1 cellular context compared by ENCODE assay signal in the genomic region with DNA sequence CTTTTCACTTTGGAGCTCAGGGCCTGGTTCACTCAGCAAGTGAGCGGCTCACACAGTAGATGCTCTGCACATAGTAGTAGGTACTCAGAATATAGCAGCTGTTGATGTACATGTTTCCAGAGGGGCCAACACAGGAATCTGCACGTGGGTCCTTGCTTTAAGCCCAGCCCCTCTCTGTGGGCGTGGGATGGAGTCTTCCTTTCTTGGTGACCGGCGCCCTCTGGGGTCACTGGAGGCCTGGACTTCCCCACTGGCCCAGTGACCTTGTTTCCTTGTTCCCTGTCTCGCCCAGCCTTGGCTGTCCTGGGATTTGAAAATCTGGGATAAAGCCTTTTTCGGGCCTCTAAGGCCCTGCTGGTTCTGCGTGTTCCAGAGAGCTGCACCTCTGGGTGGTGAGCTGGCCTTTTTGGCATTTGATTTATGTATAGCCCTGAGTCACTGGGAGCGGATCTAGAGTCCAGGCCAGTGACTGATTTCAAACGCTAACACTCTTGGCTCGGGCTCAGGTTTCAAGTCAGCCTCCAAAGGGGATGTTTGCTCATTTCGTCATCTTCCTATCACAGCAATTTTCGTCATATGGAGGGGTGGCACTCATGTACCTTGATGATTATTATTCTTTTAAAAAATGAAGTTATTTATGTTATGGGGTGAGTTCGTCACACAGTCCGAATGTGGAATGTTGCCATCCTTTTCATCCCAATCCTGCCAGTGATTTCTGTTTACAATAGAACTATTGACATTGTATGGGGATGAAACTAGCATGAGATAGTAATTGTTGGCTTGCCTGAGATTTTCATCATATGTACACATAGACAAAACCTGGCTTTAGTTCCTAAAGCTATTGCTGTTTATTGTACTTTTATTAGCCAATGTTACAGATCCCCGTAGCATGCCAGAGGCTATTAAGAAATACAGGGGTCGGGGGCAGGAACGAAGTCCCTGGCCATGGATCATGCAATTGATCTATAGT.
TF ChIP-seq lines count a peak whose summit lies in the region.

No MANE protein-coding gene starts in this region.

TF ChIP-seq in HepG2, 621 proteins besides CTCF, POLR2A, EP300 and RAD21 (continued from another document and continues in another):
- TF ChIP-seq TAF15 (IDR thresholded peaks at IDR 0.05; ENCODE audit: low read depth, low read length, poor library complexity, severe bottlenecking) (no peak), FOXC1 (CRISPR knock-in tag; IDR thresholded peaks at IDR 0.05; ENCODE audit: borderline replicate concordance) (peak; percentile 48; the same call in 1 of the 2 replicates), ZNF746 (CRISPR knock-in tag; IDR thresholded peaks at IDR 0.05) (0 out of 2 replicates have a peak, but pooled peaks have one; percentile 40), TARDBP (CRISPR knock-in tag; IDR thresholded peaks at IDR 0.05) (peak; percentile 16; the same call in 1 of the 2 replicates), BRCA1 (CRISPR knock-in tag; IDR thresholded peaks at IDR 0.05) (no peak), ATF7 (IDR thresholded peaks at IDR 0.05) (peak; percentile 69), ATF7 (CRISPR knock-in tag; IDR thresholded peaks at IDR 0.05) (0 out of 2 replicates have a peak, but pooled peaks have one; percentile 56), ZNF747 (CRISPR knock-in tag; IDR thresholded peaks at IDR 0.05; ENCODE audit: borderline replicate concordance) (no peak), CCDC6 (CRISPR knock-in tag; IDR thresholded peaks at IDR 0.05) (0 out of 2 replicates have a peak, but pooled peaks have one; percentile 25), ZNF550 (CRISPR knock-in tag; IDR thresholded peaks at IDR 0.05; ENCODE audit: borderline replicate concordance) (no peak), PHF21A (CRISPR knock-in tag; IDR thresholded peaks at IDR 0.05) (peak; percentile 78), ZNF562 (CRISPR knock-in tag; IDR thresholded peaks at IDR 0.05; ENCODE audit: borderline replicate concordance) (no peak), ARNT2 (CRISPR knock-in tag; IDR thresholded peaks at IDR 0.05; ENCODE audit: low read depth) (no peak; the same call in 1 of the 2 replicates), ZNF629 (CRISPR knock-in tag; conservative IDR thresholded peaks at IDR 0.05) (no peak), ZNF577 (CRISPR knock-in tag; IDR thresholded peaks at IDR 0.05; ENCODE audit: borderline replicate concordance, low read depth) (no peak), ZNF10 (CRISPR knock-in tag; IDR thresholded peaks at IDR 0.05; ENCODE audit: borderline replicate concordance, low read depth) (no peak), ZBTB42 (CRISPR knock-in tag; IDR thresholded peaks at IDR 0.05) (no peak), ZNF232 (CRISPR knock-in tag; IDR thresholded peaks at IDR 0.05; ENCODE audit: borderline replicate concordance) (peak; percentile 12; the same call in 1 of the 2 replicates), KAT2B (IDR thresholded peaks at IDR 0.05; ENCODE audit: borderline replicate concordance, low read depth, low read length) (no peak), SPEN (CRISPR knock-in tag; IDR thresholded peaks at IDR 0.05; ENCODE audit: low read depth) (peak; percentile 53; the same call in 1 of the 2 replicates), ZFP36L2 (CRISPR knock-in tag; IDR thresholded peaks at IDR 0.05) (no peak), ZNF264 (CRISPR knock-in tag; IDR thresholded peaks at IDR 0.05) (no peak), TBL1XR1 (IDR thresholded peaks at IDR 0.05; ENCODE audit: borderline replicate concordance, low read length, partially characterized antibody) (peak; percentile 27), NR2F2 (IDR thresholded peaks at IDR 0.05; ENCODE audit: borderline replicate concordance, low read depth) (peak; percentile 15; the same call in 1 of the 2 replicates), HOMEZ (CRISPR knock-in tag; IDR thresholded peaks at IDR 0.05; ENCODE audit: low read depth) (peak; percentile 8; the same call in 1 of the 2 replicates), ZNF234 (CRISPR knock-in tag; conservative IDR thresholded peaks at IDR 0.05) (no peak), ZNF180 (CRISPR knock-in tag; IDR thresholded peaks at IDR 0.05; ENCODE audit: borderline replicate concordance, low read depth) (no peak), ZNF788 (CRISPR knock-in tag; IDR thresholded peaks at IDR 0.05; ENCODE audit: borderline replicate concordance) (peak; percentile 46; the same call in 1 of the 2 replicates), ZNF883 (CRISPR knock-in tag; IDR thresholded peaks at IDR 0.05; ENCODE audit: not compliant biosample characterization) (no peak), MNT (IDR thresholded peaks at IDR 0.05) (peak; percentile 55), TSC22D2 (CRISPR knock-in tag; IDR thresholded peaks at IDR 0.05; ENCODE audit: borderline replicate concordance) (peak; percentile 42; the same call in 1 of the 2 replicates), GRHL1 (CRISPR knock-in tag; conservative IDR thresholded peaks at IDR 0.05) (no peak), ATF1 (CRISPR knock-in tag; IDR thresholded peaks at IDR 0.05) (peak; percentile 79), RFX5 (IDR thresholded peaks at IDR 0.05; ENCODE audit: low read depth, low read length) (0 out of 2 replicates have a peak, but pooled peaks have one; percentile 25)
- TF ChIP-seq, protein P1, sequence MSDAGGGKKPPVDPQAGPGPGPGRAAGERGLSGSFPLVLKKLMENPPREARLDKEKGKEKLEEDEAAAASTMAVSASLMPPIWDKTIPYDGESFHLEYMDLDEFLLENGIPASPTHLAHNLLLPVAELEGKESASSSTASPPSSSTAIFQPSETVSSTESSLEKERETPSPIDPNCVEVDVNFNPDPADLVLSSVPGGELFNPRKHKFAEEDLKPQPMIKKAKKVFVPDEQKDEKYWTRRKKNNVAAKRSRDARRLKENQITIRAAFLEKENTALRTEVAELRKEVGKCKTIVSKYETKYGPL (CRISPR knock-in tag; IDR thresholded peaks at IDR 0.05), result no peak
- TF ChIP-seq, protein P2, sequence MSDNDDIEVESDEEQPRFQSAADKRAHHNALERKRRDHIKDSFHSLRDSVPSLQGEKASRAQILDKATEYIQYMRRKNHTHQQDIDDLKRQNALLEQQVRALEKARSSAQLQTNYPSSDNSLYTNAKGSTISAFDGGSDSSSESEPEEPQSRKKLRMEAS (IDR thresholded peaks at IDR 0.05), result peak; percentile 64
- TF ChIP-seq, protein P3, sequence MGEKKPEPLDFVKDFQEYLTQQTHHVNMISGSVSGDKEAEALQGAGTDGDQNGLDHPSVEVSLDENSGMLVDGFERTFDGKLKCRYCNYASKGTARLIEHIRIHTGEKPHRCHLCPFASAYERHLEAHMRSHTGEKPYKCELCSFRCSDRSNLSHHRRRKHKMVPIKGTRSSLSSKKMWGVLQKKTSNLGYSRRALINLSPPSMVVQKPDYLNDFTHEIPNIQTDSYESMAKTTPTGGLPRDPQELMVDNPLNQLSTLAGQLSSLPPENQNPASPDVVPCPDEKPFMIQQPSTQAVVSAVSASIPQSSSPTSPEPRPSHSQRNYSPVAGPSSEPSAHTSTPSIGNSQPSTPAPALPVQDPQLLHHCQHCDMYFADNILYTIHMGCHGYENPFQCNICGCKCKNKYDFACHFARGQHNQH (CRISPR knock-in tag; IDR thresholded peaks at IDR 0.05), result peak; percentile 45
- TF ChIP-seq, protein P4, sequence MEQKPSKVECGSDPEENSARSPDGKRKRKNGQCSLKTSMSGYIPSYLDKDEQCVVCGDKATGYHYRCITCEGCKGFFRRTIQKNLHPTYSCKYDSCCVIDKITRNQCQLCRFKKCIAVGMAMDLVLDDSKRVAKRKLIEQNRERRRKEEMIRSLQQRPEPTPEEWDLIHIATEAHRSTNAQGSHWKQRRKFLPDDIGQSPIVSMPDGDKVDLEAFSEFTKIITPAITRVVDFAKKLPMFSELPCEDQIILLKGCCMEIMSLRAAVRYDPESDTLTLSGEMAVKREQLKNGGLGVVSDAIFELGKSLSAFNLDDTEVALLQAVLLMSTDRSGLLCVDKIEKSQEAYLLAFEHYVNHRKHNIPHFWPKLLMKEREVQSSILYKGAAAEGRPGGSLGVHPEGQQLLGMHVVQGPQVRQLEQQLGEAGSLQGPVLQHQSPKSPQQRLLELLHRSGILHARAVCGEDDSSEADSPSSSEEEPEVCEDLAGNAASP (CRISPR knock-in tag; IDR thresholded peaks at IDR 0.05; ENCODE audit: borderline replicate concordance), result peak; percentile 67; the same call in 1 of the 2 replicates
- TF ChIP-seq, protein P5, sequence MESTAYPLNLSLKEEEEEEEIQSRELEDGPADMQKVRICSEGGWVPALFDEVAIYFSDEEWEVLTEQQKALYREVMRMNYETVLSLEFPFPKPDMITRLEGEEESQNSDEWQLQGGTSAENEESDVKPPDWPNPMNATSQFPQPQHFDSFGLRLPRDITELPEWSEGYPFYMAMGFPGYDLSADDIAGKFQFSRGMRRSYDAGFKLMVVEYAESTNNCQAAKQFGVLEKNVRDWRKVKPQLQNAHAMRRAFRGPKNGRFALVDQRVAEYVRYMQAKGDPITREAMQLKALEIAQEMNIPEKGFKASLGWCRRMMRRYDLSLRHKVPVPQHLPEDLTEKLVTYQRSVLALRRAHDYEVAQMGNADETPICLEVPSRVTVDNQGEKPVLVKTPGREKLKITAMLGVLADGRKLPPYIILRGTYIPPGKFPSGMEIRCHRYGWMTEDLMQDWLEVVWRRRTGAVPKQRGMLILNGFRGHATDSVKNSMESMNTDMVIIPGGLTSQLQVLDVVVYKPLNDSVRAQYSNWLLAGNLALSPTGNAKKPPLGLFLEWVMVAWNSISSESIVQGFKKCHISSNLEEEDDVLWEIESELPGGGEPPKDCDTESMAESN (CRISPR knock-in tag; conservative IDR thresholded peaks at IDR 0.05), result 0 out of 2 replicates have a peak, but pooled peaks have one; percentile 46
- TF ChIP-seq, protein P6, sequence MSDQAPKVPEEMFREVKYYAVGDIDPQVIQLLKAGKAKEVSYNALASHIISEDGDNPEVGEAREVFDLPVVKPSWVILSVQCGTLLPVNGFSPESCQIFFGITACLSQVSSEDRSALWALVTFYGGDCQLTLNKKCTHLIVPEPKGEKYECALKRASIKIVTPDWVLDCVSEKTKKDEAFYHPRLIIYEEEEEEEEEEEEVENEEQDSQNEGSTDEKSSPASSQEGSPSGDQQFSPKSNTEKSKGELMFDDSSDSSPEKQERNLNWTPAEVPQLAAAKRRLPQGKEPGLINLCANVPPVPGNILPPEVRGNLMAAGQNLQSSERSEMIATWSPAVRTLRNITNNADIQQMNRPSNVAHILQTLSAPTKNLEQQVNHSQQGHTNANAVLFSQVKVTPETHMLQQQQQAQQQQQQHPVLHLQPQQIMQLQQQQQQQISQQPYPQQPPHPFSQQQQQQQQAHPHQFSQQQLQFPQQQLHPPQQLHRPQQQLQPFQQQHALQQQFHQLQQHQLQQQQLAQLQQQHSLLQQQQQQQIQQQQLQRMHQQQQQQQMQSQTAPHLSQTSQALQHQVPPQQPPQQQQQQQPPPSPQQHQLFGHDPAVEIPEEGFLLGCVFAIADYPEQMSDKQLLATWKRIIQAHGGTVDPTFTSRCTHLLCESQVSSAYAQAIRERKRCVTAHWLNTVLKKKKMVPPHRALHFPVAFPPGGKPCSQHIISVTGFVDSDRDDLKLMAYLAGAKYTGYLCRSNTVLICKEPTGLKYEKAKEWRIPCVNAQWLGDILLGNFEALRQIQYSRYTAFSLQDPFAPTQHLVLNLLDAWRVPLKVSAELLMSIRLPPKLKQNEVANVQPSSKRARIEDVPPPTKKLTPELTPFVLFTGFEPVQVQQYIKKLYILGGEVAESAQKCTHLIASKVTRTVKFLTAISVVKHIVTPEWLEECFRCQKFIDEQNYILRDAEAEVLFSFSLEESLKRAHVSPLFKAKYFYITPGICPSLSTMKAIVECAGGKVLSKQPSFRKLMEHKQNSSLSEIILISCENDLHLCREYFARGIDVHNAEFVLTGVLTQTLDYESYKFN (CRISPR knock-in tag; conservative IDR thresholded peaks at IDR 0.05), result peak; percentile 89
